Comparison of ENCODE assay signal across 1 cellular context in the genomic region with DNA sequence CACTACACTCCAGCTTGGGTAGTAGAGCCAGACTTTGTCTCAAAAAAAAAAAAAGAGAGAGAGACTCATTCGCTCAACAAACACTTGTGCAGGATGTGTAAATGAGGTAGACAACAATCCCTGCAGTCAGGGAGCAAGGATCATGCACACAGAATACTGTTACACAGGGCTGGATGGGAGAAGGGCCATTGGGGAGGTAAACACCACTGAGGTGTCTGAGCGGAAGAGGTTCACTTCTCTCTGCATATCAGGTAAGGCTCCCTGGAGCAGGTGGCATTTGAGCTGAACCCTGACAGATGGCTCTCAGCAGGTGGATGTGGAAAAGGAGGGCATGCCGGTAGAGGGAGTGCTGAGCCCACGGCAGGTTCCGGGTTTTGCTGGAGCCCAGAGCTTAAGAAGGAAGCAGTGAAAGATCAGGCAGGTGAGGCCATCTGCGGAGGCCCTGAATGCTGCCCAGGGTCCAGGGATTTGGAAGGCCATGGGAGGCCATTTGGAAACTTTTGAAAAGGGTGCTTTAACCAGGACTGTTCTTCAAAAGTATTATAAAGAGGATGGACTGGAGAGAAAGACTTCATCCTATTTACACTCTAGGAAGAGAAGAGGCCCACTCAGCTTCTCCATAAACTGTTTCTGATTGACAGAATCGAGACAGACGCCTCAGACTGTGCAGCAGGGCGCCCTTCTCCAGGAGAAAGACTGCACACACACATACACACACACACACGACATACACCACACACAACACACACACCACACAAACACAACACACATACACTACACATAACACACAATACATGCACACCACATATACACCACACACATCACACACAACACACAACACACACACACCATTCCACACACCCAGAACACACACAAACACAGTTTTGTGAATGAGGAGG.
TF ChIP-seq lines count a peak whose summit lies in the region.

No MANE protein-coding gene starts in this region.

TF ChIP-seq in SK-N-SH, 30 proteins besides CTCF, POLR2A, EP300 and RAD21 (continued from another document):
- TF ChIP-seq, protein P1, sequence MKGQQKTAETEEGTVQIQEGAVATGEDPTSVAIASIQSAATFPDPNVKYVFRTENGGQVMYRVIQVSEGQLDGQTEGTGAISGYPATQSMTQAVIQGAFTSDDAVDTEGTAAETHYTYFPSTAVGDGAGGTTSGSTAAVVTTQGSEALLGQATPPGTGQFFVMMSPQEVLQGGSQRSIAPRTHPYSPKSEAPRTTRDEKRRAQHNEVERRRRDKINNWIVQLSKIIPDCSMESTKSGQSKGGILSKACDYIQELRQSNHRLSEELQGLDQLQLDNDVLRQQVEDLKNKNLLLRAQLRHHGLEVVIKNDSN (IDR thresholded peaks at IDR 0.05; ENCODE audit: borderline replicate concordance, low read depth): no peak
- TF ChIP-seq ELF1 (IDR thresholded peaks at IDR 0.05): no peak
- TF ChIP-seq MEF2A (IDR thresholded peaks at IDR 0.05; ENCODE audit: borderline replicate concordance, low read depth): no peak
- TF ChIP-seq CHD2 (IDR thresholded peaks at IDR 0.05; ENCODE audit: low read length, partially characterized antibody): no peak
- TF ChIP-seq MXI1 (IDR thresholded peaks at IDR 0.05; ENCODE audit: low read depth, low read length): no peak
- TF ChIP-seq, protein P2, sequence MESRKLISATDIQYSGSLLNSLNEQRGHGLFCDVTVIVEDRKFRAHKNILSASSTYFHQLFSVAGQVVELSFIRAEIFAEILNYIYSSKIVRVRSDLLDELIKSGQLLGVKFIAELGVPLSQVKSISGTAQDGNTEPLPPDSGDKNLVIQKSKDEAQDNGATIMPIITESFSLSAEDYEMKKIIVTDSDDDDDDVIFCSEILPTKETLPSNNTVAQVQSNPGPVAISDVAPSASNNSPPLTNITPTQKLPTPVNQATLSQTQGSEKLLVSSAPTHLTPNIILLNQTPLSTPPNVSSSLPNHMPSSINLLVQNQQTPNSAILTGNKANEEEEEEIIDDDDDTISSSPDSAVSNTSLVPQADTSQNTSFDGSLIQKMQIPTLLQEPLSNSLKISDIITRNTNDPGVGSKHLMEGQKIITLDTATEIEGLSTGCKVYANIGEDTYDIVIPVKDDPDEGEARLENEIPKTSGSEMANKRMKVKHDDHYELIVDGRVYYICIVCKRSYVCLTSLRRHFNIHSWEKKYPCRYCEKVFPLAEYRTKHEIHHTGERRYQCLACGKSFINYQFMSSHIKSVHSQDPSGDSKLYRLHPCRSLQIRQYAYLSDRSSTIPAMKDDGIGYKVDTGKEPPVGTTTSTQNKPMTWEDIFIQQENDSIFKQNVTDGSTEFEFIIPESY (IDR thresholded peaks at IDR 0.05; ENCODE audit: borderline replicate concordance, low read depth): no peak
- no peak for TF ChIP-seq FOSL2 (IDR thresholded peaks at IDR 0.05; ENCODE audit: borderline replicate concordance, low read depth)
- TF ChIP-seq POLR2AphosphoS5 (IDR thresholded peaks at IDR 0.05; ENCODE audit: low read depth, low read length): no peak
- TF ChIP-seq NRF1 (IDR thresholded peaks at IDR 0.05; ENCODE audit: low read depth, low read length): no peak
- no peak for TF ChIP-seq EZH2phosphoT487 (IDR thresholded peaks at IDR 0.05; ENCODE audit: borderline replicate concordance, low read depth)
- no peak for TF ChIP-seq TEAD4 (IDR thresholded peaks at IDR 0.05; ENCODE audit: borderline replicate concordance, insufficient read depth)
- TF ChIP-seq, protein P3, sequence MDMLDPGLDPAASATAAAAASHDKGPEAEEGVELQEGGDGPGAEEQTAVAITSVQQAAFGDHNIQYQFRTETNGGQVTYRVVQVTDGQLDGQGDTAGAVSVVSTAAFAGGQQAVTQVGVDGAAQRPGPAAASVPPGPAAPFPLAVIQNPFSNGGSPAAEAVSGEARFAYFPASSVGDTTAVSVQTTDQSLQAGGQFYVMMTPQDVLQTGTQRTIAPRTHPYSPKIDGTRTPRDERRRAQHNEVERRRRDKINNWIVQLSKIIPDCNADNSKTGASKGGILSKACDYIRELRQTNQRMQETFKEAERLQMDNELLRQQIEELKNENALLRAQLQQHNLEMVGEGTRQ (IDR thresholded peaks at IDR 0.05; ENCODE audit: borderline replicate concordance, low read depth, low read length): no peak
- no peak for TF ChIP-seq TAF1 (IDR thresholded peaks at IDR 0.05; ENCODE audit: borderline replicate concordance, low read depth, low read length)
